Comparison of ENCODE assay signal across 11 cellular contexts in the genomic region with DNA sequence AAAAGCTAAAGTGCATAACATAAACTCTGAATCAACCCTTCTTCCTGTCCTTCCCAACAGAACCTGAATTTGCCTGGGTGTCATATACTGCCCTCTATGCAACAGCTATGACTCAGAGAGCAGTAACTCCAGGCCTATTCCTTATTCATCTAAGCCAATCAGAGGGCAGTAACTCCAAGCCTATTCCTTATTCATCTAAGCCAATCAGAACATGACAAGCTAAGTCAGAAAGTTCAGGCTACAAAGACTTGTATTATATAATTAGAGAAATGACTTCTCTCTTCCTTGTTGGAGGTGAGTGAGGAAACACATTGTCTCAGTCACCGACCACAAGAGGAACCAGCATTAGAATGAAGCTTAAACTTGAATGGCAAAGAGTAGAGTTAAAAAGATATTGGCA. TPM values are rescaled to one million over a fixed set of nuclear protein-coding genes. Genes with fewer than 3 reads are reported as not detected.
DNase-seq lines count a peak whose midpoint lies in the region; ATAC-seq and TF ChIP-seq lines count a peak whose summit lies in the region.
"Had no signal": no experiment of that assay in that cellular context is flagged by ENCODE, and none has a peak within 500 bp of the region (broad histone marks: within the 10 kb centered on the region; RNA-seq: fewer than 3 reads in every experiment).

No MANE protein-coding gene starts in this region.

- peaks cover 28% of the 10 kb centered on the region for H3K4me1 Mint-ChIP-seq in CD14-positive monocyte
- peaks cover 4% of the 10 kb centered on the region for H3K4me1 Mint-ChIP-seq in activated T-cell treated with anti-CD3 and anti-CD28 coated beads, Interleukin-2, amount 50 U/mL, for 24 hours (ENCODE audit: low read depth)

- no peak for TF ChIP-seq CTCF in CD14-positive monocyte (IDR thresholded peaks at IDR 0.05)

- peaks cover 8 to 18% (median 12%) of the 10 kb centered on the region in 7 donors for H3K9me3 Mint-ChIP-seq in CD14-positive monocyte
- H3K9me3 Mint-ChIP-seq in activated T-cell treated with anti-CD3 and anti-CD28 coated beads, Interleukin-2, amount 50 U/mL, for 24 hours = peaks cover under 1% of the 10 kb centered on the region

- H3K27ac Mint-ChIP-seq in CD14-positive monocyte = peak overlapping the region; percentile 72 to 90 (median 86)
- H3K27ac Mint-ChIP-seq in activated T-cell treated with anti-CD3 and anti-CD28 coated beads, Interleukin-2, amount 50 U/mL, for 24 hours = no peak overlapping the region
- H3K27ac Mint-ChIP-seq: activated T-cell treated with anti-CD3 and anti-CD28 coated beads, Interleukin-2, amount 50 U/mL, for 72 hours had no signal

- DNase-seq in CD14-positive monocyte (ENCODE audit: low spot score) (peak; percentile 54), HT-29 (ENCODE audit: low spot score) (peak; percentile 22), SKM-1 treated with dmso at 0.1 percent for 144 hours (lab: John Stamatoyannopoulos, UW; ENCODE audit: unreplicated experiment) (peak; percentile 99), left ventricle myocardium superior (no peak)
- DNase-seq in activated CD4-positive, alpha-beta T cell treated with anti-CD3 and anti-CD28 coated beads, Interleukin-2, amount 50 U/mL, for 48 hours = no peak
- no peak for DNase-seq in activated T-cell treated with anti-CD3 and anti-CD28 coated beads, Interleukin-2, amount 50 U/mL, for 24 hours
- DNase-seq: activated T-cell treated with anti-CD3 and anti-CD28 coated beads, Interleukin-2, amount 50 U/mL, for 72 hours; GOT3; pancreas had no signal

- peak; percentile 60 for ATAC-seq in left ventricle myocardium superior
- no peak for ATAC-seq in GM19455 (IDR thresholded peaks at IDR 0.05; ENCODE audit: unreplicated experiment)
- ATAC-seq in GM18520 (IDR thresholded peaks at IDR 0.05; ENCODE audit: unreplicated experiment) = no peak
- ATAC-seq: activated T-cell treated with anti-CD3 and anti-CD28 coated beads, Interleukin-2, amount 50 U/mL, for 72 hours had no signal

- peaks cover 0 to 3% of the 10 kb centered on the region in 2 donors for H3K36me3 Mint-ChIP-seq in CD14-positive monocyte
- no peaks in the 10 kb centered on the region for H3K36me3 Mint-ChIP-seq in activated T-cell treated with anti-CD3 and anti-CD28 coated beads, Interleukin-2, amount 50 U/mL, for 24 hours (ENCODE audit: low read depth)

- intact Hi-C loops in CD14-positive monocyte (cut with micrococcal nuclease) = no loop called here
- intact Hi-C loops in left ventricle myocardium superior (cut with micrococcal nuclease) = no loop called here

- peaks cover 0 to 1% (median 1%) of the 10 kb centered on the region in 3 donors for H3K27me3 Mint-ChIP-seq in CD14-positive monocyte (ENCODE audit: low read depth in 3 of 3)
- peaks cover 6% of the 10 kb centered on the region for H3K27me3 Mint-ChIP-seq in activated T-cell treated with anti-CD3 and anti-CD28 coated beads, Interleukin-2, amount 50 U/mL, for 24 hours

- H3K4me3 Mint-ChIP-seq in CD14-positive monocyte = peak overlapping the region in 1 of 2 donors; percentile 30
- H3K4me3 Mint-ChIP-seq in activated T-cell treated with anti-CD3 and anti-CD28 coated beads, Interleukin-2, amount 50 U/mL, for 24 hours = no peak overlapping the region
- H3K4me3 Mint-ChIP-seq: activated T-cell treated with anti-CD3 and anti-CD28 coated beads, Interleukin-2, amount 50 U/mL, for 72 hours had no signal

RNA-seq across cellular contexts. Expression of gene TADA1, which starts 26.2 kb away (rescaled TPM):
- polyA plus RNA-seq in CD14-positive monocyte = 1 to 10 TPM; 6.4 to 7.9 TPM
- total RNA-seq in HT-29 (2014; rRNA removed; shearing (Covaris generic)) = 5.7 and 7.2 TPM in 2 replicates
- total RNA-seq in left ventricle myocardium superior = 9.6 TPM

Comparison
In these comparisons a context has a peak if more than half of its experiments do, and no peak if none do; other contexts are left out.
1. DNase-seq: peak in CD14-positive monocyte (single experiment), HT-29 (single experiment) and SKM-1 treated with dmso at 0.1 percent for 144 hours (single experiment); none in left ventricle myocardium superior (single experiment), activated CD4-positive, alpha-beta T cell treated with anti-CD3 and anti-CD28 coated beads, Interleukin-2, amount 50 U/mL, for 48 hours (0 of 2) and activated T-cell treated with anti-CD3 and anti-CD28 coated beads, Interleukin-2, amount 50 U/mL, for 24 hours (single experiment).